In the genomic region with DNA sequence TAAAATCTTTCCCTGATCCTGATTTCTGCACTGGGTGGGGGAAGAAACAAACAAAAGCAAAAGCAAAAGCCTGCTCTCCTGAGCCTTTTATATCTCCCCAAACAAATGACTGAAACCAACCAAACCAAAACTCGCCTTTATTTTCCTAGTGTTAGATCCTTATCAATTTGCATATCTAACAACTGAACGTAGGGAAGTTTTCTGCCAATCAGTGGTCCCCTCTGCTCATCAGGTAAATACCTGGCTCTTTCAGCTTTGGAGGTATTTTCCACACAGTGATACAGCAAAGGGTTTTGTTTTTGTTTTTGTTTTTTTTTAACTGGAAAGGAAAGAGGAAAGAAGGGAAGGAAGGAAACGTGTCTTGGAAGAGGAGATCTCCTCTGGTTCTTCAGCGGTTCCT, we compare ENCODE assay signal across 16 cellular contexts. TPM values are rescaled to one million over a fixed set of nuclear protein-coding genes. Genes with fewer than 3 reads are reported as not detected.
"Had no signal": no experiment of that assay in that cellular context is flagged by ENCODE, and none has a peak within 500 bp of the region (broad histone marks: within the 10 kb centered on the region; RNA-seq: fewer than 3 reads in every experiment).

No MANE protein-coding gene starts in this region.

- H3K9me3 Mint-ChIP-seq: activated CD4-positive, alpha-beta memory T cell treated with anti-CD3 and anti-CD28 coated beads for 36 hours; activated T-cell treated with anti-CD3 and anti-CD28 coated beads, Interleukin-2, amount 50 U/mL, for 4 hours; stimulated activated naive CD8-positive, alpha-beta T cell treated with anti-CD3 and anti-CD28 coated beads, Interleukin-15, Interleukin-2, amounts not matched to agents 100 ng/mL and 50 ng/mL, for 24 hours had no signal

- H3K4me3 ChIP-seq: breast epithelium, heart right ventricle, uterus had no signal

- H3K4me3 Mint-ChIP-seq: activated CD4-positive, alpha-beta memory T cell treated with anti-CD3 and anti-CD28 coated beads for 36 hours; activated naive CD8-positive, alpha-beta T cell; activated T-cell treated with anti-CD3 and anti-CD28 coated beads, Interleukin-2, amount 50 U/mL, for 4 hours; stimulated activated naive CD8-positive, alpha-beta T cell treated with anti-CD3 and anti-CD28 coated beads, Interleukin-15, Interleukin-2, amounts not matched to agents 100 ng/mL and 50 ng/mL, for 24 hours had no signal

- ATAC-seq: activated T-cell treated with anti-CD3 and anti-CD28 coated beads, Interleukin-2, amount 50 U/mL, for 4 hours; heart right ventricle; left ventricle myocardium superior had no signal

- H3K9me3 ChIP-seq: breast epithelium, heart right ventricle, uterus had no signal

- H3K36me3 ChIP-seq: breast epithelium, heart right ventricle, uterus had no signal

- H3K36me3 Mint-ChIP-seq: activated CD4-positive, alpha-beta memory T cell treated with anti-CD3 and anti-CD28 coated beads for 36 hours; activated naive CD8-positive, alpha-beta T cell had no signal

- DNase-seq: activated CD4-positive, alpha-beta memory T cell treated with anti-CD3 and anti-CD28 coated beads for 36 hours; activated CD4-positive, CD25-positive, alpha-beta regulatory T cell treated with anti-CD3 and anti-CD28 coated beads, Interleukin-2, amount 50 U/mL, for 72 hours; activated gamma-delta T cell; activated T-cell treated with anti-CD3 and anti-CD28 coated beads, Interleukin-2, amount 50 U/mL, for 4 hours; foreskin melanocyte; heart right ventricle; left ventricle myocardium superior; stimulated activated CD4-positive, alpha-beta T cell treated with anti-CD3 and anti-CD28 coated beads, Interleukin-15, amount 100 ng/mL, for 24 hours; stimulated activated CD4-positive, alpha-beta T cell treated with anti-CD3 and anti-CD28 coated beads, Interleukin-4, amount 100 ng/mL, for 24 hours; uterus had no signal

- H3K4me1 ChIP-seq: uterus had no signal

- H3K27ac Mint-ChIP-seq: activated CD4-positive, alpha-beta memory T cell treated with anti-CD3 and anti-CD28 coated beads for 36 hours; activated naive CD8-positive, alpha-beta T cell; stimulated activated naive CD8-positive, alpha-beta T cell treated with anti-CD3 and anti-CD28 coated beads, Interleukin-15, Interleukin-2, amounts not matched to agents 100 ng/mL and 50 ng/mL, for 24 hours had no signal

- H3K27ac ChIP-seq: breast epithelium, heart right ventricle, uterus had no signal

RNA-seq across cellular contexts. Expression of gene AMER2, which starts 3.3 kb away (rescaled TPM):
- total RNA-seq: activated CD4-positive, alpha-beta memory T cell treated with anti-CD3 and anti-CD28 coated beads for 36 hours; activated T-cell treated with anti-CD3 and anti-CD28 coated beads, Interleukin-2, amount 50 U/mL, for 4 hours; heart right ventricle; left ventricle myocardium superior; myocyte; pulmonary artery endothelial cell had no signal
- polyA plus RNA-seq: heart right ventricle, keratinocyte had no signal
